9 cellular contexts compared by ENCODE assay signal in the genomic region with DNA sequence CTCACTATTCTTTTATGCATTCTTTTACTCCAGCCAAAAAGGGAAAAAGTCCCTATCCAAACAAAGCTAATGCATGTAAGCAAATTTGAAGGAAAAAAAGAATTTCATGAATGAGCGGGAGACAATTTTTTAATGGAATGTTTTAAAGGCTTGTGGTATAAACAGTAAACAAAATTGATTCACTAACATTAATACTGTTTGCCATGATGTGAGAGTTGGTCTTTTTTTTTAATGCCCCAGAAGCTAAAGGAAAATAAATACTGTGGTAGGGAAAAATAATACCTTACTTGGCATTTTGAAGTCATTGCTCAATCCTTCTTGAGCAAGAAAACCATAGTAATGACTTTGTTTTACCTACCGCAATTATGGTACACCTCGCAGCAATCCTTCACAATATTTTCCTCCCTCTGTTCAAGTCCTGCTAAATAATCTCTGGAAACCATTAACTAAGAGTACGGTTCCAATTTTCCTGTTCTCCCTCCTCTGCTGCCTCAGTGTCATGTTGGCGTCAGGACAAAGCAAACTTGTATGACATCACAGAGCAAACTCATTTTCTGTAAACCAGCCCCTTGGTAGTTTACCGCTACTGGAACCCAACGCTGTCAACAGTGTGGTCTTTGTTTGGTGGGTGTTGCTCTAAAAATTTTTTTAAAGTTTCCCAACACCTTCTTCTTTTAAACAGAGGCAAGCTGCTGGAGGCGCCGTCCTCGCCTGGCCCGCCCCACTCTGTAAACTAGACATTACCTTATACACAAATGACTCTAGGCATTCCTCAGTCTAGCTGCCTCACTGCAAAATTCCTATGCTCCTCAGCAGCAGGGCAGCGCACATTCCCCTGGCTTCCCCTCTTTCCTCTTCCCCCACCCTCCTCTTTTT.
DNase-seq lines count a peak whose midpoint lies in the region; ATAC-seq and TF ChIP-seq lines count a peak whose summit lies in the region.
"Had no signal": no experiment of that assay in that cellular context is flagged by ENCODE, and none has a peak within 500 bp of the region (broad histone marks: within the 10 kb centered on the region; RNA-seq: fewer than 3 reads in every experiment).

No MANE protein-coding gene starts in this region.

- peaks cover 10% of the 10 kb centered on the region for H3K36me3 Mint-ChIP-seq in Calu3 (ENCODE audit: insufficient read depth, unreplicated experiment)

- CTCF ChIA-PET in Calu3 (lab: Charles Lee): interaction anchor here (0.7 to 1.8 kb wide), 15 partner anchors 14 to 558 kb away, joined by 3 to 12 read pairs (median 4); no protein-coding TSS in a partner anchor

- H3K4me1 ChIP-seq in OCI-LY1 (ENCODE audit: insufficient read depth, low read length, severe bottlenecking) (peaks cover 88% of the 10 kb centered on the region), colonic mucosa (peaks cover 4% of the 10 kb centered on the region), lung (ENCODE audit: control insufficient read depth in 2 of 2, insufficient read depth in 2 of 2, low read length in 2 of 2) (peaks cover 12 to 17% of the 10 kb centered on the region in 2 donors), urinary bladder (ENCODE audit: insufficient read depth) (no peaks in the 10 kb centered on the region)

- TF ChIP-seq CTCF in Calu3 (IDR thresholded peaks at IDR 0.05; ENCODE audit: unreplicated experiment): no peak
- no peak for TF ChIP-seq CTCF in OCI-LY1 (IDR thresholded peaks at IDR 0.05; ENCODE audit: low read length)
- no peak for TF ChIP-seq CTCF in colonic mucosa (IDR thresholded peaks at IDR 0.05)
- TF ChIP-seq CTCF in lung (IDR thresholded peaks at IDR 0.05; ENCODE audit: control extremely low read depth, extremely low read depth): no peak

- peaks cover 4% of the 10 kb centered on the region for H4K20me1 ChIP-seq in OCI-LY1 (ENCODE audit: insufficient read depth, low read length)

- H3K79me2 ChIP-seq in OCI-LY1 (ENCODE audit: insufficient read depth, low read length): peaks cover 98% of the 10 kb centered on the region

- DNase-seq in Calu3 (peak; percentile 67), colonic mucosa (peak; percentile 36), lung (ENCODE audit: low spot score) (peak; percentile 32), AG20443 (ENCODE audit: low spot score) (no peak), NCI-H128 (lab: John Stamatoyannopoulos, UW; ENCODE audit: unreplicated experiment) (no peak)

- WGBS in lung, 2 donors: 30 to 57% methylated on average over 12 of the region's 12 CpGs
- WGBS in urinary bladder: 21% methylated on average over 12 of the region's 12 CpGs

- H3K4me3 Mint-ChIP-seq in Calu3 (ENCODE audit: low read depth, unreplicated experiment): no peak overlapping the region
- H3K4me3 Mint-ChIP-seq: mesothelial cell of epicardium had no signal

- H3K9me3 Mint-ChIP-seq in Calu3 (ENCODE audit: low read depth, unreplicated experiment): peaks cover 3% of the 10 kb centered on the region

- peaks cover 21% of the 10 kb centered on the region for H3K4me1 Mint-ChIP-seq in Calu3 (ENCODE audit: low read depth, unreplicated experiment)

- no peak overlapping the region for H3K27ac Mint-ChIP-seq in Calu3 (ENCODE audit: unreplicated experiment)
- H3K27ac Mint-ChIP-seq: mesothelial cell of epicardium had no signal

- H3K27me3 ChIP-seq in OCI-LY1 (ENCODE audit: insufficient read depth, low read length) (no peaks in the 10 kb centered on the region), colonic mucosa (no peaks in the 10 kb centered on the region), lung (ENCODE audit: control insufficient read depth, insufficient read depth) (no peaks in the 10 kb centered on the region)

- peak overlapping the region; percentile 45; the same call in 1 of the 2 replicates for H3K4me2 ChIP-seq in OCI-LY1 (ENCODE audit: low read length)

- intact Hi-C loops in Calu3 (cut with micrococcal nuclease; ENCODE audit: unreplicated experiment): loop anchor here (2.0 to 10.0 kb wide), 3 partner anchors 33 to 177 kb away; no protein-coding TSS in a partner anchor
- intact Hi-C loops in colonic mucosa (cut with DNase I): no loop called here

- H3K9me3 ChIP-seq in OCI-LY1 (ENCODE audit: low read length) (peaks cover under 1% of the 10 kb centered on the region; the same call in 1 of the 2 replicates), colonic mucosa (no peaks in the 10 kb centered on the region), lung (ENCODE audit: control insufficient read depth in 2 of 2, insufficient read depth in 1 of 2, low read length in 1 of 2) (peaks cover 0 to 2% of the 10 kb centered on the region in 2 donors)

- no peaks in the 10 kb centered on the region for H3K9me2 ChIP-seq in OCI-LY1 (ENCODE audit: low read depth, low read length)

- no peaks in the 10 kb centered on the region for H3K27me3 Mint-ChIP-seq in Calu3 (ENCODE audit: unreplicated experiment)

- no peak overlapping the region for H2AFZ ChIP-seq in OCI-LY1 (ENCODE audit: low read length)

- H3K4me3 ChIP-seq in OCI-LY1 (ENCODE audit: low read depth, low read length, poor library complexity, severe bottlenecking): peak overlapping the region; percentile 29
- H3K4me3 ChIP-seq in colonic mucosa: no peak overlapping the region
- H3K4me3 ChIP-seq in lung: no peak overlapping the region
- no peak overlapping the region for H3K4me3 ChIP-seq in urinary bladder (ENCODE audit: low read depth, low read length)

- ATAC-seq in lung (ENCODE audit: insufficient read depth, low FRiP score) (no peak), HG02759 (IDR thresholded peaks at IDR 0.05; ENCODE audit: unreplicated experiment) (no peak)

- TSS peak; percentile 66 for BruUV-seq in Calu3 (replicated peaks; lab: Mats Ljungman, UMichigan)

- H3K9ac ChIP-seq in OCI-LY1 (ENCODE audit: low read length): peak overlapping the region; percentile 28; the same call in 1 of the 2 replicates
- peak overlapping the region; percentile 13 to 39 for H3K9ac ChIP-seq in colonic mucosa (ENCODE audit: low read depth in 2 of 2, low read length in 2 of 2)

- peak overlapping the region; percentile 83 for H3K27ac ChIP-seq in OCI-LY1 (ENCODE audit: low read depth, low read length, poor library complexity, severe bottlenecking)
- H3K27ac ChIP-seq in colonic mucosa: peak overlapping the region; percentile 75
- H3K27ac ChIP-seq in lung (ENCODE audit: low read depth in 1 of 2, low read length in 1 of 2): peak overlapping the region; percentile 78 to 94
- peak overlapping the region; percentile 61 for H3K27ac ChIP-seq in urinary bladder (ENCODE audit: low read depth)

- H3K36me3 ChIP-seq in OCI-LY1 (ENCODE audit: insufficient read depth, low read length): peaks cover 81% of the 10 kb centered on the region
- H3K36me3 ChIP-seq in colonic mucosa: no peaks in the 10 kb centered on the region
- no peaks in the 10 kb centered on the region for H3K36me3 ChIP-seq in lung (ENCODE audit: control insufficient read depth in 2 of 2, insufficient read depth in 2 of 2, low read length in 2 of 2)
- no peaks in the 10 kb centered on the region for H3K36me3 ChIP-seq in urinary bladder (ENCODE audit: insufficient read depth)

- 0 out of 2 replicates have a peak, but pooled peaks cover 7% of the 10 kb centered on the region for H3F3A ChIP-seq in OCI-LY1 (ENCODE audit: insufficient read depth, low read length)

Comparison
In these comparisons a context has a peak if more than half of its experiments do, and no peak if none do; other contexts are left out.
1. DNase-seq: peak in Calu3 (single experiment), colonic mucosa (single experiment) and lung (single experiment); none in AG20443 (single experiment) and NCI-H128 (single experiment).
2. Peak in every context shown above with its lines, with median percentiles within 50 percentile points of each other: H3K27ac ChIP-seq.